1 cellular context compared by ENCODE assay signal in the genomic region with DNA sequence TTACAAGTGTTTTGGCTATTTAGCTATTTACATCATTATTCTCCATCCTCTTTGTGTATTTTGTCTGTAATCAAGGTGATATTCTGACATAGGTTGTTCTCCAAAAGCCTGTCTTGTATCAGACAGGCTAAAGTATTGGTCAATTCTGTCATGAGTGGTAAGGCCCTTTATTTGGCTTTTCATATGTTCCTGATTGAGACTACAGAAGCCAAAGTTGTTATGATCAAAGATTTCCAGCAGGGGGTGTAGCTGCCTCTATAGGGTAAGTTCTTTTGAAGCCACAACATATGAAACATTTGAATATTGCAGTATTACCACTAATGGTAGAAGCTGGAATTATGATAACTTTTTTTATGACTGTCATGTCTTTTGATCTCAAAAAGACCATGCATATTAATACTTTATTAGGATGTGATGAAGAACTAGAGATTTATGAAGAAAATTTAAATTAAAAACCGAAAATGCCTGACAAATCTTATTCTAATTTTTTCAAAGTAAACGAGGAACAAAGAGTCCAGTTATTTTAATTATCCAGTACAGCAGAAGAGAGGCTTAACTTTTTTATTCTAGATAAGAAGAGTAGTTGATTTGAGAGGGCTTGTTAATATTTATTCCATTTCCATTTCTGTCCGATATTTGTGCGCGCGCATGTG.
TF ChIP-seq lines count a peak whose summit lies in the region.

No MANE protein-coding gene starts in this region.

TF ChIP-seq in HepG2, 621 proteins besides CTCF, POLR2A, EP300 and RAD21 (continued from another document and continues in another):
- TF ChIP-seq, protein P1, sequence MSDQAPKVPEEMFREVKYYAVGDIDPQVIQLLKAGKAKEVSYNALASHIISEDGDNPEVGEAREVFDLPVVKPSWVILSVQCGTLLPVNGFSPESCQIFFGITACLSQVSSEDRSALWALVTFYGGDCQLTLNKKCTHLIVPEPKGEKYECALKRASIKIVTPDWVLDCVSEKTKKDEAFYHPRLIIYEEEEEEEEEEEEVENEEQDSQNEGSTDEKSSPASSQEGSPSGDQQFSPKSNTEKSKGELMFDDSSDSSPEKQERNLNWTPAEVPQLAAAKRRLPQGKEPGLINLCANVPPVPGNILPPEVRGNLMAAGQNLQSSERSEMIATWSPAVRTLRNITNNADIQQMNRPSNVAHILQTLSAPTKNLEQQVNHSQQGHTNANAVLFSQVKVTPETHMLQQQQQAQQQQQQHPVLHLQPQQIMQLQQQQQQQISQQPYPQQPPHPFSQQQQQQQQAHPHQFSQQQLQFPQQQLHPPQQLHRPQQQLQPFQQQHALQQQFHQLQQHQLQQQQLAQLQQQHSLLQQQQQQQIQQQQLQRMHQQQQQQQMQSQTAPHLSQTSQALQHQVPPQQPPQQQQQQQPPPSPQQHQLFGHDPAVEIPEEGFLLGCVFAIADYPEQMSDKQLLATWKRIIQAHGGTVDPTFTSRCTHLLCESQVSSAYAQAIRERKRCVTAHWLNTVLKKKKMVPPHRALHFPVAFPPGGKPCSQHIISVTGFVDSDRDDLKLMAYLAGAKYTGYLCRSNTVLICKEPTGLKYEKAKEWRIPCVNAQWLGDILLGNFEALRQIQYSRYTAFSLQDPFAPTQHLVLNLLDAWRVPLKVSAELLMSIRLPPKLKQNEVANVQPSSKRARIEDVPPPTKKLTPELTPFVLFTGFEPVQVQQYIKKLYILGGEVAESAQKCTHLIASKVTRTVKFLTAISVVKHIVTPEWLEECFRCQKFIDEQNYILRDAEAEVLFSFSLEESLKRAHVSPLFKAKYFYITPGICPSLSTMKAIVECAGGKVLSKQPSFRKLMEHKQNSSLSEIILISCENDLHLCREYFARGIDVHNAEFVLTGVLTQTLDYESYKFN (CRISPR knock-in tag; conservative IDR thresholded peaks at IDR 0.05): no peak
- no peak for TF ChIP-seq RFX1 (IDR thresholded peaks at IDR 0.05)
- no peak for TF ChIP-seq ZNF230 (CRISPR knock-in tag; IDR thresholded peaks at IDR 0.05)
- no peak for TF ChIP-seq ZNF564 (CRISPR knock-in tag; IDR thresholded peaks at IDR 0.05)
- TF ChIP-seq, protein P2, sequence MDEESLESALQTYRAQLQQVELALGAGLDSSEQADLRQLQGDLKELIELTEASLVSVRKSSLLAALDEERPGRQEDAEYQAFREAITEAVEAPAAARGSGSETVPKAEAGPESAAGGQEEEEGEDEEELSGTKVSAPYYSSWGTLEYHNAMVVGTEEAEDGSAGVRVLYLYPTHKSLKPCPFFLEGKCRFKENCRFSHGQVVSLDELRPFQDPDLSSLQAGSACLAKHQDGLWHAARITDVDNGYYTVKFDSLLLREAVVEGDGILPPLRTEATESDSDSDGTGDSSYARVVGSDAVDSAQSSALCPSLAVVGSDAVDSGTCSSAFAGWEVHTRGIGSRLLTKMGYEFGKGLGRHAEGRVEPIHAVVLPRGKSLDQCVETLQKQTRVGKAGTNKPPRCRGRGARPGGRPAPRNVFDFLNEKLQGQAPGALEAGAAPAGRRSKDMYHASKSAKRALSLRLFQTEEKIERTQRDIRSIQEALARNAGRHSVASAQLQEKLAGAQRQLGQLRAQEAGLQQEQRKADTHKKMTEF (CRISPR knock-in tag; IDR thresholded peaks at IDR 0.05): peak; percentile 67
- no peak for TF ChIP-seq ZNF354B (CRISPR knock-in tag; IDR thresholded peaks at IDR 0.05)
- no peak for TF ChIP-seq ZNF292 (CRISPR knock-in tag; IDR thresholded peaks at IDR 0.05; ENCODE audit: borderline replicate concordance, low read depth)
- TF ChIP-seq, protein P3, sequence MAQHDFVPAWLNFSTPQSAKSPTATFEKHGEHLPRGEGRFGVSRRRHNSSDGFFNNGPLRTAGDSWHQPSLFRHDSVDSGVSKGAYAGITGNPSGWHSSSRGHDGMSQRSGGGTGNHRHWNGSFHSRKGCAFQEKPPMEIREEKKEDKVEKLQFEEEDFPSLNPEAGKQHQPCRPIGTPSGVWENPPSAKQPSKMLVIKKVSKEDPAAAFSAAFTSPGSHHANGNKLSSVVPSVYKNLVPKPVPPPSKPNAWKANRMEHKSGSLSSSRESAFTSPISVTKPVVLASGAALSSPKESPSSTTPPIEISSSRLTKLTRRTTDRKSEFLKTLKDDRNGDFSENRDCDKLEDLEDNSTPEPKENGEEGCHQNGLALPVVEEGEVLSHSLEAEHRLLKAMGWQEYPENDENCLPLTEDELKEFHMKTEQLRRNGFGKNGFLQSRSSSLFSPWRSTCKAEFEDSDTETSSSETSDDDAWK (CRISPR knock-in tag; IDR thresholded peaks at IDR 0.05): no peak
- no peak for TF ChIP-seq BRCA1 (CRISPR knock-in tag; IDR thresholded peaks at IDR 0.05)
- no peak for TF ChIP-seq MEF2D (CRISPR knock-in tag; IDR thresholded peaks at IDR 0.05)
- TF ChIP-seq, protein P4, sequence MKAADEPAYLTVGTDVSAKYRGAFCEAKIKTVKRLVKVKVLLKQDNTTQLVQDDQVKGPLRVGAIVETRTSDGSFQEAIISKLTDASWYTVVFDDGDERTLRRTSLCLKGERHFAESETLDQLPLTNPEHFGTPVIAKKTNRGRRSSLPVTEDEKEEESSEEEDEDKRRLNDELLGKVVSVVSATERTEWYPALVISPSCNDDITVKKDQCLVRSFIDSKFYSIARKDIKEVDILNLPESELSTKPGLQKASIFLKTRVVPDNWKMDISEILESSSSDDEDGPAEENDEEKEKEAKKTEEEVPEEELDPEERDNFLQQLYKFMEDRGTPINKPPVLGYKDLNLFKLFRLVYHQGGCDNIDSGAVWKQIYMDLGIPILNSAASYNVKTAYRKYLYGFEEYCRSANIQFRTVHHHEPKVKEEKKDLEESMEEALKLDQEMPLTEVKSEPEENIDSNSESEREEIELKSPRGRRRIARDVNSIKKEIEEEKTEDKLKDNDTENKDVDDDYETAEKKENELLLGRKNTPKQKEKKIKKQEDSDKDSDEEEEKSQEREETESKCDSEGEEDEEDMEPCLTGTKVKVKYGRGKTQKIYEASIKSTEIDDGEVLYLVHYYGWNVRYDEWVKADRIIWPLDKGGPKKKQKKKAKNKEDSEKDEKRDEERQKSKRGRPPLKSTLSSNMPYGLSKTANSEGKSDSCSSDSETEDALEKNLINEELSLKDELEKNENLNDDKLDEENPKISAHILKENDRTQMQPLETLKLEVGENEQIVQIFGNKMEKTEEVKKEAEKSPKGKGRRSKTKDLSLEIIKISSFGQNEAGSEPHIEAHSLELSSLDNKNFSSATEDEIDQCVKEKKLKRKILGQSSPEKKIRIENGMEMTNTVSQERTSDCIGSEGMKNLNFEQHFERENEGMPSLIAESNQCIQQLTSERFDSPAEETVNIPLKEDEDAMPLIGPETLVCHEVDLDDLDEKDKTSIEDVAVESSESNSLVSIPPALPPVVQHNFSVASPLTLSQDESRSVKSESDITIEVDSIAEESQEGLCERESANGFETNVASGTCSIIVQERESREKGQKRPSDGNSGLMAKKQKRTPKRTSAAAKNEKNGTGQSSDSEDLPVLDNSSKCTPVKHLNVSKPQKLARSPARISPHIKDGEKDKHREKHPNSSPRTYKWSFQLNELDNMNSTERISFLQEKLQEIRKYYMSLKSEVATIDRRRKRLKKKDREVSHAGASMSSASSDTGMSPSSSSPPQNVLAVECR (CRISPR knock-in tag; IDR thresholded peaks at IDR 0.05; ENCODE audit: borderline replicate concordance): no peak
- no peak for TF ChIP-seq ZNF3 (CRISPR knock-in tag; IDR thresholded peaks at IDR 0.05)
- no peak for TF ChIP-seq TOPORS (CRISPR knock-in tag; IDR thresholded peaks at IDR 0.05)
- no peak for TF ChIP-seq ZNF703 (CRISPR knock-in tag; IDR thresholded peaks at IDR 0.05; ENCODE audit: borderline replicate concordance)
- no peak for TF ChIP-seq SPEN (CRISPR knock-in tag; IDR thresholded peaks at IDR 0.05; ENCODE audit: low read depth)
- no peak for TF ChIP-seq RXRA (CRISPR knock-in tag; IDR thresholded peaks at IDR 0.05)
- TF ChIP-seq ZNF674 (CRISPR knock-in tag; IDR thresholded peaks at IDR 0.05; ENCODE audit: low read depth): no peak
- TF ChIP-seq, protein P5, sequence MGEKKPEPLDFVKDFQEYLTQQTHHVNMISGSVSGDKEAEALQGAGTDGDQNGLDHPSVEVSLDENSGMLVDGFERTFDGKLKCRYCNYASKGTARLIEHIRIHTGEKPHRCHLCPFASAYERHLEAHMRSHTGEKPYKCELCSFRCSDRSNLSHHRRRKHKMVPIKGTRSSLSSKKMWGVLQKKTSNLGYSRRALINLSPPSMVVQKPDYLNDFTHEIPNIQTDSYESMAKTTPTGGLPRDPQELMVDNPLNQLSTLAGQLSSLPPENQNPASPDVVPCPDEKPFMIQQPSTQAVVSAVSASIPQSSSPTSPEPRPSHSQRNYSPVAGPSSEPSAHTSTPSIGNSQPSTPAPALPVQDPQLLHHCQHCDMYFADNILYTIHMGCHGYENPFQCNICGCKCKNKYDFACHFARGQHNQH (CRISPR knock-in tag; IDR thresholded peaks at IDR 0.05): no peak
- no peak for TF ChIP-seq ZNF337 (CRISPR knock-in tag; IDR thresholded peaks at IDR 0.05; ENCODE audit: borderline replicate concordance, low read depth)
- TF ChIP-seq, protein P6, sequence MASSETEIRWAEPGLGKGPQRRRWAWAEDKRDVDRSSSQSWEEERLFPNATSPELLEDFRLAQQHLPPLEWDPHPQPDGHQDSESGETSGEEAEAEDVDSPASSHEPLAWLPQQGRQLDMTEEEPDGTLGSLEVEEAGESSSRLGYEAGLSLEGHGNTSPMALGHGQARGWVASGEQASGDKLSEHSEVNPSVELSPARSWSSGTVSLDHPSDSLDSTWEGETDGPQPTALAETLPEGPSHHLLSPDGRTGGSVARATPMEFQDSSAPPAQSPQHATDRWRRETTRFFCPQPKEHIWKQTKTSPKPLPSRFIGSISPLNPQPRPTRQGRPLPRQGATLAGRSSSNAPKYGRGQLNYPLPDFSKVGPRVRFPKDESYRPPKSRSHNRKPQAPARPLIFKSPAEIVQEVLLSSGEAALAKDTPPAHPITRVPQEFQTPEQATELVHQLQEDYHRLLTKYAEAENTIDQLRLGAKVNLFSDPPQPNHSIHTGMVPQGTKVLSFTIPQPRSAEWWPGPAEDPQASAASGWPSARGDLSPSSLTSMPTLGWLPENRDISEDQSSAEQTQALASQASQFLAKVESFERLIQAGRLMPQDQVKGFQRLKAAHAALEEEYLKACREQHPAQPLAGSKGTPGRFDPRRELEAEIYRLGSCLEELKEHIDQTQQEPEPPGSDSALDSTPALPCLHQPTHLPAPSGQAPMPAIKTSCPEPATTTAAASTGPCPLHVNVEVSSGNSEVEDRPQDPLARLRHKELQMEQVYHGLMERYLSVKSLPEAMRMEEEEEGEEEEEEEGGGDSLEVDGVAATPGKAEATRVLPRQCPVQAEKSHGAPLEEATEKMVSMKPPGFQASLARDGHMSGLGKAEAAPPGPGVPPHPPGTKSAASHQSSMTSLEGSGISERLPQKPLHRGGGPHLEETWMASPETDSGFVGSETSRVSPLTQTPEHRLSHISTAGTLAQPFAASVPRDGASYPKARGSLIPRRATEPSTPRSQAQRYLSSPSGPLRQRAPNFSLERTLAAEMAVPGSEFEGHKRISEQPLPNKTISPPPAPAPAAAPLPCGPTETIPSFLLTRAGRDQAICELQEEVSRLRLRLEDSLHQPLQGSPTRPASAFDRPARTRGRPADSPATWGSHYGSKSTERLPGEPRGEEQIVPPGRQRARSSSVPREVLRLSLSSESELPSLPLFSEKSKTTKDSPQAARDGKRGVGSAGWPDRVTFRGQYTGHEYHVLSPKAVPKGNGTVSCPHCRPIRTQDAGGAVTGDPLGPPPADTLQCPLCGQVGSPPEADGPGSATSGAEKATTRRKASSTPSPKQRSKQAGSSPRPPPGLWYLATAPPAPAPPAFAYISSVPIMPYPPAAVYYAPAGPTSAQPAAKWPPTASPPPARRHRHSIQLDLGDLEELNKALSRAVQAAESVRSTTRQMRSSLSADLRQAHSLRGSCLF (CRISPR knock-in tag; IDR thresholded peaks at IDR 0.05; ENCODE audit: borderline replicate concordance): no peak
- TF ChIP-seq MAF1 (CRISPR knock-in tag; IDR thresholded peaks at IDR 0.05; ENCODE audit: borderline replicate concordance): no peak
- TF ChIP-seq, protein P7, sequence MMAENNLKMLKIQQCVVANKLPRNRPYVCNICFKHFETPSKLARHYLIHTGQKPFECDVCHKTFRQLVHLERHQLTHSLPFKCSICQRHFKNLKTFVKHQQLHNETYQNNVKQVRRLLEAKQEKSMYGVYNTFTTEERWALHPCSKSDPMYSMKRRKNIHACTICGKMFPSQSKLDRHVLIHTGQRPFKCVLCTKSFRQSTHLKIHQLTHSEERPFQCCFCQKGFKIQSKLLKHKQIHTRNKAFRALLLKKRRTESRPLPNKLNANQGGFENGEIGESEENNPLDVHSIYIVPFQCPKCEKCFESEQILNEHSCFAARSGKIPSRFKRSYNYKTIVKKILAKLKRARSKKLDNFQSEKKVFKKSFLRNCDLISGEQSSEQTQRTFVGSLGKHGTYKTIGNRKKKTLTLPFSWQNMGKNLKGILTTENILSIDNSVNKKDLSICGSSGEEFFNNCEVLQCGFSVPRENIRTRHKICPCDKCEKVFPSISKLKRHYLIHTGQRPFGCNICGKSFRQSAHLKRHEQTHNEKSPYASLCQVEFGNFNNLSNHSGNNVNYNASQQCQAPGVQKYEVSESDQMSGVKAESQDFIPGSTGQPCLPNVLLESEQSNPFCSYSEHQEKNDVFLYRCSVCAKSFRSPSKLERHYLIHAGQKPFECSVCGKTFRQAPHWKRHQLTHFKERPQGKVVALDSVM (CRISPR knock-in tag; IDR thresholded peaks at IDR 0.05): no peak
- TF ChIP-seq STAG1 (CRISPR knock-in tag; IDR thresholded peaks at IDR 0.05): peak; percentile 96
- no peak for TF ChIP-seq NCOA5 (CRISPR knock-in tag; IDR thresholded peaks at IDR 0.05)
- no peak for TF ChIP-seq ZNF121 (CRISPR knock-in tag; IDR thresholded peaks at IDR 0.05)
- TF ChIP-seq ZNF737 (CRISPR knock-in tag; IDR thresholded peaks at IDR 0.05; ENCODE audit: borderline replicate concordance): no peak
- TF ChIP-seq ZNF746 (CRISPR knock-in tag; IDR thresholded peaks at IDR 0.05): no peak
- no peak for TF ChIP-seq XBP1 (CRISPR knock-in tag; IDR thresholded peaks at IDR 0.05)
- no peak for TF ChIP-seq NR1H2 (CRISPR knock-in tag; IDR thresholded peaks at IDR 0.05; ENCODE audit: borderline replicate concordance, low read depth)
- TF ChIP-seq, protein P8, sequence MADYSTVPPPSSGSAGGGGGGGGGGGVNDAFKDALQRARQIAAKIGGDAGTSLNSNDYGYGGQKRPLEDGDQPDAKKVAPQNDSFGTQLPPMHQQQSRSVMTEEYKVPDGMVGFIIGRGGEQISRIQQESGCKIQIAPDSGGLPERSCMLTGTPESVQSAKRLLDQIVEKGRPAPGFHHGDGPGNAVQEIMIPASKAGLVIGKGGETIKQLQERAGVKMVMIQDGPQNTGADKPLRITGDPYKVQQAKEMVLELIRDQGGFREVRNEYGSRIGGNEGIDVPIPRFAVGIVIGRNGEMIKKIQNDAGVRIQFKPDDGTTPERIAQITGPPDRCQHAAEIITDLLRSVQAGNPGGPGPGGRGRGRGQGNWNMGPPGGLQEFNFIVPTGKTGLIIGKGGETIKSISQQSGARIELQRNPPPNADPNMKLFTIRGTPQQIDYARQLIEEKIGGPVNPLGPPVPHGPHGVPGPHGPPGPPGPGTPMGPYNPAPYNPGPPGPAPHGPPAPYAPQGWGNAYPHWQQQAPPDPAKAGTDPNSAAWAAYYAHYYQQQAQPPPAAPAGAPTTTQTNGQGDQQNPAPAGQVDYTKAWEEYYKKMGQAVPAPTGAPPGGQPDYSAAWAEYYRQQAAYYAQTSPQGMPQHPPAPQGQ (CRISPR knock-in tag; IDR thresholded peaks at IDR 0.05; ENCODE audit: borderline replicate concordance): no peak
- TF ChIP-seq PAX8 (CRISPR knock-in tag; IDR thresholded peaks at IDR 0.05; ENCODE audit: borderline replicate concordance): no peak
- no peak for TF ChIP-seq ZFP90 (CRISPR knock-in tag; IDR thresholded peaks at IDR 0.05; ENCODE audit: borderline replicate concordance)
- TF ChIP-seq ZNF713 (CRISPR knock-in tag; IDR thresholded peaks at IDR 0.05): no peak
- no peak for TF ChIP-seq PTBP1 (IDR thresholded peaks at IDR 0.05; ENCODE audit: low read depth, low read length, poor library complexity, severe bottlenecking)
